ENCODE assay signal across 1 cellular context in the genomic region with DNA sequence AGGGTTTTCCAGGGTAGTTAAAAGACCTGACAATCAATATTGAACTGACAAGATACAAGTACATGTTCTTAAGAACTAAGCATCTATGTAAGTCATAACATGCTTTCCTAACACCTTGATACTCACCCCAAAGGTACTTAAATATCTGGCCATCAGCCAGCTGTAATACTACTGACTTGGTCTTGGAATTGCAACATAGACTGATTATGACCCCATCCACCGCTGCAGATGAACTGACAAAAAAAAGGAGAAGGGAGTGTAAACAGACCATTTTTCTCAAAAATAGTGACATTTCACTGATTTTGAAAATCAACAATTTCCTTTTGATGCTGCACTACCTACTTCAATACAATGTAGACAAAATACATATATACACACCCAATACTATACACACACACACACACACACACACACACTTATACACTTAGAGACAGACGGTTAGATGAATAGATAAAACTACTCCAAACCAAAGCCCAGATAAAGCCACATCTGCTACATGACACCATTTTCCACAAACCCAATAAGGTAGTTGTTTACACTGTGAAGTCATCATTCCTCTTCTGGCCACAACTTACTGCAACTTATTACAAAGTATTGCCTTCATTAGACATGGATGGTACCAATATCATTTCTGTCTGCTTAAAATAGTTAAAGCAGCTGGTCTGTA.
A peak's percentile ranks its signal among the peaks of the same experiment; 100 is the strongest.
TF ChIP-seq lines count a peak whose summit lies in the region.

No MANE protein-coding gene starts in this region.

TF ChIP-seq in K562, 482 proteins besides CTCF, POLR2A, EP300 and RAD21 (continues in another document):
- TF ChIP-seq NFE2 (IDR thresholded peaks at IDR 0.05; ENCODE audit: low read depth) (peak; percentile 32; the same call in 1 of the 2 replicates), SIN3B (IDR thresholded peaks at IDR 0.05; ENCODE audit: low read depth) (no peak), ZNF318 (IDR thresholded peaks at IDR 0.05; ENCODE audit: borderline replicate concordance in 1 of 2, low read depth in 1 of 2) (peak; percentile 75 to 80; a peak in 2 of 4 replicates), VEZF1 (CRISPR knock-in tag; IDR thresholded peaks at IDR 0.05) (peak; percentile 48; the same call in 1 of the 2 replicates), MAZ (CRISPR knock-in tag; conservative IDR thresholded peaks at IDR 0.05 in 1 of 2, IDR thresholded peaks at IDR 0.05 in 1 of 2) (no peak), MCM7 (IDR thresholded peaks at IDR 0.05) (no peak; a peak in 1 of 4 replicates), CBX2 (IDR thresholded peaks at IDR 0.05; ENCODE audit: insufficient read depth, low read length, poor library complexity, severe bottlenecking) (no peak), PHF20 (IDR thresholded peaks at IDR 0.05; ENCODE audit: partially characterized antibody) (no peak), TOE1 (IDR thresholded peaks at IDR 0.05; ENCODE audit: borderline replicate concordance) (0 out of 2 replicates have a peak, but pooled peaks have one; percentile 39), TOE1 (CRISPR knock-in tag; IDR thresholded peaks at IDR 0.05; ENCODE audit: borderline replicate concordance, low read depth) (no peak), SMARCA4 (IDR thresholded peaks at IDR 0.05) (peak; percentile 90), ZNF311 (CRISPR knock-in tag; IDR thresholded peaks at IDR 0.05) (no peak), KDM4B (IDR thresholded peaks at IDR 0.05; ENCODE audit: borderline replicate concordance in 2 of 2, low read depth in 1 of 2) (no peak), ZNF644 (tag; IDR thresholded peaks at IDR 0.05; ENCODE audit: low read depth) (peak; percentile 45; the same call in 1 of the 2 replicates), ARNT (IDR thresholded peaks at IDR 0.05) (no peak), ZC3H11A (IDR thresholded peaks at IDR 0.05; ENCODE audit: low read depth, low read length) (no peak), TBL1XR1 (IDR thresholded peaks at IDR 0.05; ENCODE audit: low read length in 2 of 2) (0 out of 4 replicates have a peak, but pooled peaks of 1 of the 2 experiments have one; percentile 44), ZNF12 (CRISPR knock-in tag; IDR thresholded peaks at IDR 0.05) (no peak), NFIC (IDR thresholded peaks at IDR 0.05) (0 out of 2 replicates have a peak, but pooled peaks have one; percentile 14), ATF7 (IDR thresholded peaks at IDR 0.05) (peak; percentile 94), ELF4 (CRISPR knock-in tag; IDR thresholded peaks at IDR 0.05) (peak; percentile 26; the same call in 1 of the 2 replicates), MTA2 (IDR thresholded peaks at IDR 0.05; ENCODE audit: low read depth) (0 out of 2 replicates have a peak, but pooled peaks have one; percentile 29), MEIS2 (IDR thresholded peaks at IDR 0.05; ENCODE audit: partially characterized antibody) (peak; percentile 1), EHMT2 (IDR thresholded peaks at IDR 0.05) (peak; percentile 26; the same call in 1 of the 2 replicates), POLR2AphosphoS2 (IDR thresholded peaks at IDR 0.05; ENCODE audit: low read length) (no peak), CTBP1 (IDR thresholded peaks at IDR 0.05; ENCODE audit: borderline replicate concordance) (peak; percentile 56; the same call in 1 of the 2 replicates), POLR2H (tag; IDR thresholded peaks at IDR 0.05; ENCODE audit: low read depth) (no peak), NCOA1 (IDR thresholded peaks at IDR 0.05; ENCODE audit: low read depth) (peak; percentile 72; the same call in 1 of the 2 replicates), SOX6 (IDR thresholded peaks at IDR 0.05) (peak; percentile 82; the same call in 1 of the 2 replicates), SIRT6 (IDR thresholded peaks at IDR 0.05; ENCODE audit: low read depth, low read length) (no peak), RCOR1 (IDR thresholded peaks at IDR 0.05; ENCODE audit: borderline replicate concordance in 1 of 2, low read depth in 2 of 2, low read length in 2 of 2) (peak in 1 of 2 experiments; percentile 68; a peak in 2 of 4 replicates), TCF3 (CRISPR knock-in tag; IDR thresholded peaks at IDR 0.05) (0 out of 2 replicates have a peak, but pooled peaks have one; percentile 18), ARID3A (IDR thresholded peaks at IDR 0.05; ENCODE audit: borderline replicate concordance, low read depth, low read length) (0 out of 2 replicates have a peak, but pooled peaks have one; percentile 39), HLTF (IDR thresholded peaks at IDR 0.05) (peak; percentile 41; the same call in 1 of the 2 replicates), CBFA2T3 (IDR thresholded peaks at IDR 0.05) (peak; percentile 33; the same call in 1 of the 2 replicates), GTF2F1 (IDR thresholded peaks at IDR 0.05; ENCODE audit: low read depth, low read length) (no peak), SAFB (IDR thresholded peaks at IDR 0.05; ENCODE audit: borderline replicate concordance, low read depth, low read length) (no peak), NR2C1 (IDR thresholded peaks at IDR 0.05) (peak; percentile 19; the same call in 1 of the 2 replicates), NR2C1 (tag; IDR thresholded peaks at IDR 0.05) (peak; percentile 28; the same call in 1 of the 2 replicates), MECOM (CRISPR knock-in tag; IDR thresholded peaks at IDR 0.05) (no peak), FOXA3 (CRISPR knock-in tag; conservative IDR thresholded peaks at IDR 0.05 in 1 of 2, IDR thresholded peaks at IDR 0.05 in 1 of 2) (peak; percentile 97 to 100), ESRRA (IDR thresholded peaks at IDR 0.05; ENCODE audit: borderline replicate concordance, low read depth) (peak; percentile 45; the same call in 1 of the 2 replicates), PCBP2 (IDR thresholded peaks at IDR 0.05; ENCODE audit: low read depth, low read length, poor library complexity, severe bottlenecking) (no peak), ZNF143 (CRISPR knock-in tag; IDR thresholded peaks at IDR 0.05) (no peak), USF1 (CRISPR knock-in tag; IDR thresholded peaks at IDR 0.05) (no peak), CEBPG (CRISPR knock-in tag; IDR thresholded peaks at IDR 0.05) (peak; percentile 56; the same call in 1 of the 2 replicates), CEBPG (tag; conservative IDR thresholded peaks at IDR 0.05 in 1 of 2, IDR thresholded peaks at IDR 0.05 in 1 of 2) (peak; percentile 61 to 82)
- TF ChIP-seq, protein P1, sequence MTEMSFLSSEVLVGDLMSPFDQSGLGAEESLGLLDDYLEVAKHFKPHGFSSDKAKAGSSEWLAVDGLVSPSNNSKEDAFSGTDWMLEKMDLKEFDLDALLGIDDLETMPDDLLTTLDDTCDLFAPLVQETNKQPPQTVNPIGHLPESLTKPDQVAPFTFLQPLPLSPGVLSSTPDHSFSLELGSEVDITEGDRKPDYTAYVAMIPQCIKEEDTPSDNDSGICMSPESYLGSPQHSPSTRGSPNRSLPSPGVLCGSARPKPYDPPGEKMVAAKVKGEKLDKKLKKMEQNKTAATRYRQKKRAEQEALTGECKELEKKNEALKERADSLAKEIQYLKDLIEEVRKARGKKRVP (CRISPR knock-in tag; IDR thresholded peaks at IDR 0.05) = peak; percentile 45; the same call in 1 of the 2 replicates
- TF ChIP-seq, protein P2, sequence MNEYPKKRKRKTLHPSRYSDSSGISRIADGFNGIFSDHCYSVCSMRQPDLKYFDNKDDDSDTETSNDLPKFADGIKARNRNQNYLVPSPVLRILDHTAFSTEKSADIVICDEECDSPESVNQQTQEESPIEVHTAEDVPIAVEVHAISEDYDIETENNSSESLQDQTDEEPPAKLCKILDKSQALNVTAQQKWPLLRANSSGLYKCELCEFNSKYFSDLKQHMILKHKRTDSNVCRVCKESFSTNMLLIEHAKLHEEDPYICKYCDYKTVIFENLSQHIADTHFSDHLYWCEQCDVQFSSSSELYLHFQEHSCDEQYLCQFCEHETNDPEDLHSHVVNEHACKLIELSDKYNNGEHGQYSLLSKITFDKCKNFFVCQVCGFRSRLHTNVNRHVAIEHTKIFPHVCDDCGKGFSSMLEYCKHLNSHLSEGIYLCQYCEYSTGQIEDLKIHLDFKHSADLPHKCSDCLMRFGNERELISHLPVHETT (CRISPR knock-in tag; conservative IDR thresholded peaks at IDR 0.05 in 1 of 2, IDR thresholded peaks at IDR 0.05 in 1 of 2) = peak in 1 of 2 experiments; percentile 60; a peak in 1 of 4 replicates
- TF ChIP-seq, protein P3, sequence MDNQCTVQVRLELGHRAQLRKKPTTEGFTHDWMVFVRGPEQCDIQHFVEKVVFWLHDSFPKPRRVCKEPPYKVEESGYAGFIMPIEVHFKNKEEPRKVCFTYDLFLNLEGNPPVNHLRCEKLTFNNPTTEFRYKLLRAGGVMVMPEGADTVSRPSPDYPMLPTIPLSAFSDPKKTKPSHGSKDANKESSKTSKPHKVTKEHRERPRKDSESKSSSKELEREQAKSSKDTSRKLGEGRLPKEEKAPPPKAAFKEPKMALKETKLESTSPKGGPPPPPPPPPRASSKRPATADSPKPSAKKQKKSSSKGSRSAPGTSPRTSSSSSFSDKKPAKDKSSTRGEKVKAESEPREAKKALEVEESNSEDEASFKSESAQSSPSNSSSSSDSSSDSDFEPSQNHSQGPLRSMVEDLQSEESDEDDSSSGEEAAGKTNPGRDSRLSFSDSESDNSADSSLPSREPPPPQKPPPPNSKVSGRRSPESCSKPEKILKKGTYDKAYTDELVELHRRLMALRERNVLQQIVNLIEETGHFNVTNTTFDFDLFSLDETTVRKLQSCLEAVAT (IDR thresholded peaks at IDR 0.05) = peak; percentile 35 to 49; a peak in 1 of 4 replicates
